ENCODE assay signal across 8 cellular contexts in the genomic region with DNA sequence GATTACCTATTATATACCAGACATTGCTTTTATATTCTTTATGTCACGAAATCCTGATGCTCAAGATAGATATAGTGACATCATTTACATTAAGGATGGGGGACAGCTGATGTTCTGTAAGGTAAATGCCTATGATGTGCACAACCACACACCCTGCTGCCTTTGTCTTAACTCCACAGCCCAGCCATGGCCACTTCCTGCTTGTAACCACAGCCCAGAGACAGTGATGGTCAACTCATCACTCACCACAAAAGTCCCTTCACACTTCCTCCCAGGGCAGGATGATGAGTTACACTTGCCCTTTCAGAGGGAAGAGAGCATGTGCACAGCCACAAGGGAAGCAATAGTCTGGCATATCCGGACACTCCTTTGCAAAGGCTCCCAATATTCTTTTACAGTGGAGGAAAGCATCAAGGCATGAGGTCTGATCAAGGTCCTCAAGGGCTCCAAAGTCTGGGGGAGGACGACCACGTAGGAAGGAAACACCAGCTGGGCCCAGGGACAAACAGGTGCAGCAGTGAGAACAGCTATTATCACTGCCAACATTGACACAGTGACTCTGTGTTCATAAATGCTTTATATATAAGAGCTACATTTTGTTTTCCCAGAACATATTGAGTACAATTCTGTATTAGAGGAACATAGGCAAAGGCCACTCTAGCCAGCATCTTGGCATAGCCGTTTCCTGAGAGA. TPM values are rescaled to one million over a fixed set of nuclear protein-coding genes. Genes with fewer than 3 reads are reported as not detected.
A peak's percentile ranks its signal among the peaks of the same experiment; 100 is the strongest.
DNase-seq lines count a peak whose midpoint lies in the region; ATAC-seq and TF ChIP-seq lines count a peak whose summit lies in the region.

No MANE protein-coding gene starts in this region.

- no peak overlapping the region for H3K4ac ChIP-seq in mesendoderm (ENCODE audit: low read depth, low read length)

- no peak overlapping the region for H2BK120ac ChIP-seq in mesendoderm (ENCODE audit: low read depth, low read length)

- no peak overlapping the region for H3K4me3 ChIP-seq in heart left ventricle
- H3K4me3 ChIP-seq in testis: no peak overlapping the region
- H3K4me3 ChIP-seq in mesendoderm (ENCODE audit: low read length): no peak overlapping the region

- intact Hi-C loops in activated naive CD4-positive, alpha-beta T cell treated with anti-CD3 and anti-CD28 coated beads for 36 hours (cut with micrococcal nuclease): no loop called here
- intact Hi-C loops in heart left ventricle (cut with DNase I) (loop anchor here in 1 of 10 donors (5.0 kb wide), 1 partner anchor 52 kb away; a partner anchor contains a TSS), testis (cut with DNase I; ENCODE audit: low total_unique reads) (no loop called here)

- H3K79me2 ChIP-seq in mesendoderm (ENCODE audit: control insufficient read depth, insufficient read depth, low read length): peaks cover 9% of the 10 kb centered on the region

- no peak overlapping the region for H3K56ac ChIP-seq in mesendoderm (ENCODE audit: low read length)

- H3K36me3 Mint-ChIP-seq in activated naive CD4-positive, alpha-beta T cell treated with anti-CD3 and anti-CD28 coated beads for 36 hours (ENCODE audit: low read depth): no peaks in the 10 kb centered on the region

- no peak overlapping the region for H2BK15ac ChIP-seq in mesendoderm (replicated peaks; ENCODE audit: low read depth)

- peaks cover 5% of the 10 kb centered on the region for H3K79me1 ChIP-seq in mesendoderm (ENCODE audit: low read length)

- peaks cover 4% of the 10 kb centered on the region for H3K4me1 Mint-ChIP-seq in activated naive CD4-positive, alpha-beta T cell treated with anti-CD3 and anti-CD28 coated beads for 36 hours (ENCODE audit: low read depth)

- H3K23ac ChIP-seq in mesendoderm (ENCODE audit: low read length): no peak overlapping the region

- ATAC-seq in HG02973 (IDR thresholded peaks at IDR 0.05; ENCODE audit: unreplicated experiment) (peak; percentile 73), heart left ventricle (peak in 3 of 4 donors; percentile 60 to 81 (median 76))

- H4K5ac ChIP-seq in mesendoderm (ENCODE audit: low read length): no peak overlapping the region

- no peak overlapping the region for H3K27ac Mint-ChIP-seq in activated naive CD4-positive, alpha-beta T cell treated with anti-CD3 and anti-CD28 coated beads for 36 hours

- H3K36me3 ChIP-seq in heart left ventricle (peaks cover 0 to 51% (median 28%) of the 10 kb centered on the region in 9 donors), testis (ENCODE audit: low read depth, missing control alignments) (no peaks in the 10 kb centered on the region), mesendoderm (ENCODE audit: control insufficient read depth, insufficient read depth, low read length) (no peaks in the 10 kb centered on the region)

- whole genome bisulfite sequencing in heart left ventricle, 4 donors: 36 to 47% (median 41%) methylated on average over 5 of the region's 5 CpGs
- 44 to 54% methylated on average over 4 to 5 of the region's 5 CpGs for WGBS in testis, 2 donors
- WGBS in mesendoderm (ENCODE audit: extremely low coverage, insufficient coverage, low lambda C conversion rate): no CpG with 5 or more reads among the region's 5 CpGs

- H3K27me3 ChIP-seq in heart left ventricle (peaks cover 0 to 10% (median 0%) of the 10 kb centered on the region in 9 donors), testis (no peaks in the 10 kb centered on the region), mesendoderm (ENCODE audit: insufficient read depth, low read length, poor library complexity) (no peaks in the 10 kb centered on the region)

- H3K9ac ChIP-seq in mesendoderm (ENCODE audit: low read length): no peak overlapping the region

- no peak overlapping the region for H4K8ac ChIP-seq in mesendoderm (ENCODE audit: low read depth, low read length)

- H2BK5ac ChIP-seq in mesendoderm (ENCODE audit: low read length): no peak overlapping the region

- CTCF ChIA-PET in activated naive CD4-positive, alpha-beta T cell treated with anti-CD3 and anti-CD28 coated beads for 36 hours (lab: Charles Lee): no interaction called here

- no peak overlapping the region for H3K18ac ChIP-seq in mesendoderm (ENCODE audit: low read length)

- no peaks in the 10 kb centered on the region for H3K27me3 Mint-ChIP-seq in activated naive CD4-positive, alpha-beta T cell treated with anti-CD3 and anti-CD28 coated beads for 36 hours (ENCODE audit: low read depth)

- H3K4me1 ChIP-seq in heart left ventricle (peaks cover 14 to 98% (median 75%) of the 10 kb centered on the region in 12 donors), testis (peaks cover 10% of the 10 kb centered on the region), mesendoderm (ENCODE audit: control insufficient read depth, low read depth, low read length) (peaks cover 4% of the 10 kb centered on the region)

- TF ChIP-seq CTCF in heart left ventricle (IDR thresholded peaks at IDR 0.05) (no peak), testis (IDR thresholded peaks at IDR 0.05) (no peak)

- peak overlapping the region in 8 of 12 donors; percentile 3 to 58 (median 18) for H3K27ac ChIP-seq in heart left ventricle
- H3K27ac ChIP-seq in testis: no peak overlapping the region
- no peak overlapping the region for H3K27ac ChIP-seq in mesendoderm (ENCODE audit: low read depth, low read length)

- H2AK5ac ChIP-seq in mesendoderm (ENCODE audit: low read length): no peak overlapping the region

- peak; percentile 7 for DNase-seq in activated naive CD4-positive, alpha-beta T cell treated with anti-CD3 and anti-CD28 coated beads for 36 hours
- no peak for DNase-seq in activated naive CD4-positive, alpha-beta T cell (lab: John Stamatoyannopoulos, UW)
- peak; percentile 86 for DNase-seq in NOMO-1 treated with DMSO at 0.1 percent for 48 hours (lab: John Stamatoyannopoulos, UW; ENCODE audit: unreplicated experiment)
- DNase-seq in heart left ventricle: peak in 3 of 5 donors; percentile 35 to 72 (median 43)
- no peak for DNase-seq in testis
- DNase-seq in mesendoderm: no peak
- DNase-seq in effector CD4-positive, alpha-beta T cell: no peak

- TF ChIP-seq POLR2A in heart left ventricle (IDR thresholded peaks at IDR 0.05) (no peak), testis (IDR thresholded peaks at IDR 0.05) (no peak)

- H3K4me3 Mint-ChIP-seq in activated naive CD4-positive, alpha-beta T cell treated with anti-CD3 and anti-CD28 coated beads for 36 hours: no peak overlapping the region

- H3K9me3 Mint-ChIP-seq in activated naive CD4-positive, alpha-beta T cell treated with anti-CD3 and anti-CD28 coated beads for 36 hours: no peaks in the 10 kb centered on the region

- no peaks in the 10 kb centered on the region for H3K9me3 ChIP-seq in heart left ventricle
- no peaks in the 10 kb centered on the region for H3K9me3 ChIP-seq in testis

- H3K4me2 ChIP-seq in mesendoderm (ENCODE audit: low read length): no peak overlapping the region

RNA-seq across cellular contexts. Expression of a gene that starts 53.8 kb away (rescaled TPM):
- not detected for total RNA-seq in activated naive CD4-positive, alpha-beta T cell treated with anti-CD3 and anti-CD28 coated beads for 36 hours
- total RNA-seq in heart left ventricle (100 to 1,000 TPM in 4 of 9 donors, 10 to 100 TPM in 5; 75.8 to 221 (median 97.8) TPM), testis (100 to 1,000 TPM in 1 of 2 donors, 10 to 100 TPM in 1; 41.5 to 103 TPM)
- polyA plus RNA-seq in heart left ventricle (10 to 100 TPM; 17.1 to 89.6 TPM), testis (ENCODE audit: insufficient read depth, low read depth, low replicate concordance) (82.0 TPM)
- 8.7 TPM for polyA plus RNA-seq in mesendoderm (2013, experiment 1 of 2)
- polyA plus RNA-seq in mesendoderm (2013, experiment 2 of 2): 9.3 TPM

Comparison
In these comparisons a context has a peak if more than half of its experiments do, and no peak if none do; other contexts are left out.
1. DNase-seq: peak in activated naive CD4-positive, alpha-beta T cell treated with anti-CD3 and anti-CD28 coated beads for 36 hours (single experiment), NOMO-1 treated with DMSO at 0.1 percent for 48 hours (single experiment) and heart left ventricle (3 of 5); none in activated naive CD4-positive, alpha-beta T cell (0 of 4), testis (single experiment), mesendoderm (single experiment) and effector CD4-positive, alpha-beta T cell (single experiment).
2. H3K27ac ChIP-seq: peak in heart left ventricle (8 of 12); none in testis (0 of 2) and mesendoderm (single experiment).
3. RNA of a gene that starts 53.8 kb away (total RNA-seq): 41.5 to 103 TPM in testis and 75.8 to 221 TPM in heart left ventricle; not detected in activated naive CD4-positive, alpha-beta T cell treated with anti-CD3 and anti-CD28 coated beads for 36 hours; every median in the first group is over 10 times any median in the second.